9 cellular contexts compared by ENCODE assay signal in genomic region chr6:44735631-44735963, GRCh38.
DNase-seq lines count a peak whose midpoint lies in the region; ATAC-seq lines count a peak whose summit lies in the region.
"Had no signal": no experiment of that assay in that cellular context is flagged by ENCODE, and none has a peak within 500 bp of the region (broad histone marks: within the 10 kb centered on the region; RNA-seq: fewer than 3 reads in every experiment).

No MANE protein-coding gene starts in this region.

- H3K9me3 Mint-ChIP-seq in activated naive CD4-positive, alpha-beta T cell treated with anti-CD3 and anti-CD28 coated beads, Interleukin-2, amount 10 ng/mL, durations not matched to agents 7 days and 5 days, result no peaks in the 10 kb centered on the region
- no peaks in the 10 kb centered on the region for H3K9me3 Mint-ChIP-seq in activated naive CD8-positive, alpha-beta T cell treated with anti-CD3 and anti-CD28 coated beads, Interleukin-2, amount 50 U/mL, for 24 hours

- peak; percentile 29 for DNase-seq in activated naive CD4-positive, alpha-beta T cell treated with Interleukin-2 at 50 U/mL for 16 hours
- DNase-seq in activated naive CD4-positive, alpha-beta T cell treated with anti-CD3 and anti-CD28 coated beads, Interleukin-2, amount 10 ng/mL, durations not matched to agents 7 days and 5 days, result no peak
- DNase-seq in activated naive CD8-positive, alpha-beta T cell treated with anti-CD3 and anti-CD28 coated beads, Interleukin-2, amount 50 U/mL, for 24 hours, result peak; percentile 62
- peak; percentile 46 for DNase-seq in stimulated activated CD8-positive, alpha-beta memory T cell treated with anti-CD3 and anti-CD28 coated beads, Interleukin-4, amount 100 ng/mL, for 48 hours
- DNase-seq in iPS-NIHi7 (ENCODE audit: extremely low spot score), result no peak
- DNase-seq in KBM-7, result no peak
- DNase-seq in AML-193 (lab: John Stamatoyannopoulos, UW), result no peak
- DNase-seq: naive B cell had no signal

- peaks cover 4% of the 10 kb centered on the region for H3K27me3 Mint-ChIP-seq in activated naive CD4-positive, alpha-beta T cell treated with anti-CD3 and anti-CD28 coated beads, Interleukin-2, amount 10 ng/mL, durations not matched to agents 7 days and 5 days
- no peaks in the 10 kb centered on the region for H3K27me3 Mint-ChIP-seq in activated naive CD8-positive, alpha-beta T cell treated with anti-CD3 and anti-CD28 coated beads, Interleukin-2, amount 50 U/mL, for 24 hours
- H3K27me3 Mint-ChIP-seq: naive B cell had no signal

- H3K4me3 Mint-ChIP-seq in activated naive CD4-positive, alpha-beta T cell treated with anti-CD3 and anti-CD28 coated beads, Interleukin-2, amount 10 ng/mL, durations not matched to agents 7 days and 5 days, result no peak overlapping the region
- no peak overlapping the region for H3K4me3 Mint-ChIP-seq in activated naive CD8-positive, alpha-beta T cell treated with anti-CD3 and anti-CD28 coated beads, Interleukin-2, amount 50 U/mL, for 24 hours
- H3K4me3 Mint-ChIP-seq: naive B cell had no signal

- CTCF ChIA-PET in activated naive CD4-positive, alpha-beta T cell treated with anti-CD3 and anti-CD28 coated beads, Interleukin-2, amount 10 ng/mL, durations not matched to agents 7 days and 5 days (lab: Charles Lee), result no interaction called here

- H3K36me3 Mint-ChIP-seq in activated naive CD4-positive, alpha-beta T cell treated with anti-CD3 and anti-CD28 coated beads, Interleukin-2, amount 10 ng/mL, durations not matched to agents 7 days and 5 days, result no peaks in the 10 kb centered on the region
- no peaks in the 10 kb centered on the region for H3K36me3 Mint-ChIP-seq in activated naive CD8-positive, alpha-beta T cell treated with anti-CD3 and anti-CD28 coated beads, Interleukin-2, amount 50 U/mL, for 24 hours (ENCODE audit: low read depth)
- H3K36me3 Mint-ChIP-seq: naive B cell had no signal

- H3K27ac Mint-ChIP-seq in activated naive CD4-positive, alpha-beta T cell treated with anti-CD3 and anti-CD28 coated beads, Interleukin-2, amount 10 ng/mL, durations not matched to agents 7 days and 5 days, result no peak overlapping the region
- no peak overlapping the region for H3K27ac Mint-ChIP-seq in activated naive CD8-positive, alpha-beta T cell treated with anti-CD3 and anti-CD28 coated beads, Interleukin-2, amount 50 U/mL, for 24 hours
- H3K27ac Mint-ChIP-seq: naive B cell had no signal

- H3K4me1 Mint-ChIP-seq in activated naive CD4-positive, alpha-beta T cell treated with anti-CD3 and anti-CD28 coated beads, Interleukin-2, amount 10 ng/mL, durations not matched to agents 7 days and 5 days, result no peaks in the 10 kb centered on the region
- peaks cover 17% of the 10 kb centered on the region for H3K4me1 Mint-ChIP-seq in activated naive CD8-positive, alpha-beta T cell treated with anti-CD3 and anti-CD28 coated beads, Interleukin-2, amount 50 U/mL, for 24 hours
- H3K4me1 Mint-ChIP-seq: naive B cell had no signal

- in situ Hi-C loops in KBM-7 (cut with MboI; ENCODE audit: low pct_unique_long_range_greater_than_20kb, low sequenced_read_pairs), result no loop called here

- peak; percentile 69 for ATAC-seq in HG02852 (IDR thresholded peaks at IDR 0.05; ENCODE audit: unreplicated experiment)
- peak; percentile 81 for ATAC-seq in activated naive CD8-positive, alpha-beta T cell treated with anti-CD3 and anti-CD28 coated beads, Interleukin-2, amount 50 U/mL, for 24 hours

Comparison
In these comparisons a context has a peak if more than half of its experiments do, and no peak if none do; other contexts are left out.
1. DNase-seq: peak in activated naive CD4-positive, alpha-beta T cell treated with Interleukin-2 at 50 U/mL for 16 hours (single experiment), activated naive CD8-positive, alpha-beta T cell treated with anti-CD3 and anti-CD28 coated beads, Interleukin-2, amount 50 U/mL, for 24 hours (single experiment) and stimulated activated CD8-positive, alpha-beta memory T cell treated with anti-CD3 and anti-CD28 coated beads, Interleukin-4, amount 100 ng/mL, for 48 hours (single experiment); none in activated naive CD4-positive, alpha-beta T cell treated with anti-CD3 and anti-CD28 coated beads, Interleukin-2, amount 10 ng/mL, durations not matched to agents 7 days and 5 days (single experiment), iPS-NIHi7 (single experiment), KBM-7 (single experiment) and AML-193 (0 of 2).